In genomic region chr5:142795246-142795645, GRCh38 we compare ENCODE assay signal across 10 cellular contexts. TPM values are rescaled to one million over a fixed set of nuclear protein-coding genes. Genes with fewer than 3 reads are reported as not detected.
DNase-seq lines count a peak whose midpoint lies in the region; ATAC-seq and TF ChIP-seq lines count a peak whose summit lies in the region.
"Had no signal": no experiment of that assay in that cellular context is flagged by ENCODE, and none has a peak within 500 bp of the region (broad histone marks: within the 10 kb centered on the region; RNA-seq: fewer than 3 reads in every experiment).

No MANE protein-coding gene starts in this region.

- POLR2A ChIA-PET in CD8-positive, alpha-beta memory T cell (lab: Charles Lee) = no interaction called here
- POLR2A ChIA-PET in WTC11 (lab: Charles Lee) = no interaction called here

- no peak overlapping the region for H3K27ac ChIP-seq in CD8-positive, alpha-beta memory T cell (ENCODE audit: low read depth, low read length)

- no peak overlapping the region for H3K4me3 ChIP-seq in CD8-positive, alpha-beta memory T cell (ENCODE audit: low read length)

- CTCF ChIA-PET in CD8-positive, alpha-beta memory T cell (lab: Charles Lee) = no interaction called here
- CTCF ChIA-PET in WTC11 (lab: Charles Lee) = no interaction called here

- H3K9me3 Mint-ChIP-seq in CD8-positive, alpha-beta memory T cell = no peaks in the 10 kb centered on the region
- H3K9me3 Mint-ChIP-seq in memory B cell = peaks cover 2% of the 10 kb centered on the region
- no peaks in the 10 kb centered on the region for H3K9me3 Mint-ChIP-seq in WTC11
- H3K9me3 Mint-ChIP-seq: CD4-positive, CD25-positive, alpha-beta regulatory T cell had no signal

- peak; percentile 52 for ATAC-seq in HG03175 (IDR thresholded peaks at IDR 0.05; ENCODE audit: unreplicated experiment)
- peak; percentile 93 for ATAC-seq in memory B cell (ENCODE audit: low read depth)
- no peak for ATAC-seq in HG03469 (IDR thresholded peaks at IDR 0.05; ENCODE audit: unreplicated experiment)
- no peak for ATAC-seq in WTC11

- no peaks in the 10 kb centered on the region for H3K9me3 ChIP-seq in CD8-positive, alpha-beta memory T cell (ENCODE audit: low read length)

- H3K27ac Mint-ChIP-seq in CD8-positive, alpha-beta memory T cell = peak overlapping the region; percentile 69 to 98 (median 87)
- H3K27ac Mint-ChIP-seq in memory B cell (peak overlapping the region; percentile 35), WTC11 (no peak overlapping the region)

- H3K27me3 ChIP-seq in CD8-positive, alpha-beta memory T cell (ENCODE audit: insufficient read depth, low read length, poor library complexity, severe bottlenecking) = no peaks in the 10 kb centered on the region

- DNase-seq in CD8-positive, alpha-beta memory T cell = no peak
- DNase-seq in SIG-M5 (lab: John Stamatoyannopoulos, UW) (peak; percentile 71), memory B cell (ENCODE audit: low spot score in 2 of 2) (peak in 1 of 2 donors; percentile 50), WTC11 (ENCODE audit: low spot score) (no peak), NCI-H2081 treated with DMSO at 0.1 percent for 48 hours (lab: John Stamatoyannopoulos, UW) (no peak), DMS53 treated with DMSO at 0.1 percent for 48 hours (lab: John Stamatoyannopoulos, UW; ENCODE audit: unreplicated experiment) (no peak)
- DNase-seq: CD4-positive, CD25-positive, alpha-beta regulatory T cell; occipital lobe had no signal

- peaks cover 52% of the 10 kb centered on the region for H3K4me1 ChIP-seq in CD8-positive, alpha-beta memory T cell (ENCODE audit: insufficient read depth, low read length)

- TF ChIP-seq CTCF in WTC11 (IDR thresholded peaks at IDR 0.05) = no peak

- H3K36me3 Mint-ChIP-seq in CD8-positive, alpha-beta memory T cell = peaks cover 0 to 10% (median 8%) of the 10 kb centered on the region in 3 donors
- H3K36me3 Mint-ChIP-seq in memory B cell (no peaks in the 10 kb centered on the region), WTC11 (no peaks in the 10 kb centered on the region)

- H3K4me1 Mint-ChIP-seq in CD8-positive, alpha-beta memory T cell = peaks cover 89 to 97% (median 91%) of the 10 kb centered on the region in 3 donors
- H3K4me1 Mint-ChIP-seq in memory B cell (peaks cover 41% of the 10 kb centered on the region), WTC11 (peaks cover 27% of the 10 kb centered on the region)

- H3K27me3 Mint-ChIP-seq in CD8-positive, alpha-beta memory T cell = peaks cover 0 to 1% of the 10 kb centered on the region in 2 donors
- no peaks in the 10 kb centered on the region for H3K27me3 Mint-ChIP-seq in memory B cell
- no peaks in the 10 kb centered on the region for H3K27me3 Mint-ChIP-seq in WTC11 (ENCODE audit: low read depth)
- H3K27me3 Mint-ChIP-seq: CD4-positive, CD25-positive, alpha-beta regulatory T cell had no signal

- H3K36me3 ChIP-seq in CD8-positive, alpha-beta memory T cell (ENCODE audit: insufficient read depth, low read length) = no peaks in the 10 kb centered on the region

- H3K4me3 Mint-ChIP-seq in CD8-positive, alpha-beta memory T cell = peak overlapping the region in 4 of 7 donors; percentile 4 to 44 (median 29)
- H3K4me3 Mint-ChIP-seq in memory B cell (peak overlapping the region; percentile 55), WTC11 (no peak overlapping the region)
- H3K4me3 Mint-ChIP-seq: CD4-positive, CD25-positive, alpha-beta regulatory T cell had no signal

TF ChIP-seq in WTC11, 78 proteins besides CTCF, POLR2A, EP300 and RAD21 (continues in another document):
- TF ChIP-seq ZNF512 (CRISPR knock-in tag; IDR thresholded peaks at IDR 0.05; ENCODE audit: borderline replicate concordance) = no peak
- no peak for TF ChIP-seq ZNF263 (CRISPR knock-in tag; IDR thresholded peaks at IDR 0.05; ENCODE audit: low read depth)
- no peak for TF ChIP-seq TEAD1 (CRISPR knock-in tag; IDR thresholded peaks at IDR 0.05)
- TF ChIP-seq ARID4B (CRISPR knock-in tag; IDR thresholded peaks at IDR 0.05; ENCODE audit: borderline replicate concordance) = no peak
- no peak for TF ChIP-seq ZNF219 (CRISPR knock-in tag; IDR thresholded peaks at IDR 0.05; ENCODE audit: borderline replicate concordance)
- TF ChIP-seq NR1H2 (CRISPR knock-in tag; IDR thresholded peaks at IDR 0.05) = no peak
- no peak for TF ChIP-seq NFATC4 (CRISPR knock-in tag; IDR thresholded peaks at IDR 0.05)
- TF ChIP-seq FOXK1 (CRISPR knock-in tag; IDR thresholded peaks at IDR 0.05) = no peak
- TF ChIP-seq ZNF281 (CRISPR knock-in tag; IDR thresholded peaks at IDR 0.05) = no peak
- TF ChIP-seq ZNF138 (CRISPR knock-in tag; conservative IDR thresholded peaks at IDR 0.05) = no peak
- TF ChIP-seq, protein P1, sequence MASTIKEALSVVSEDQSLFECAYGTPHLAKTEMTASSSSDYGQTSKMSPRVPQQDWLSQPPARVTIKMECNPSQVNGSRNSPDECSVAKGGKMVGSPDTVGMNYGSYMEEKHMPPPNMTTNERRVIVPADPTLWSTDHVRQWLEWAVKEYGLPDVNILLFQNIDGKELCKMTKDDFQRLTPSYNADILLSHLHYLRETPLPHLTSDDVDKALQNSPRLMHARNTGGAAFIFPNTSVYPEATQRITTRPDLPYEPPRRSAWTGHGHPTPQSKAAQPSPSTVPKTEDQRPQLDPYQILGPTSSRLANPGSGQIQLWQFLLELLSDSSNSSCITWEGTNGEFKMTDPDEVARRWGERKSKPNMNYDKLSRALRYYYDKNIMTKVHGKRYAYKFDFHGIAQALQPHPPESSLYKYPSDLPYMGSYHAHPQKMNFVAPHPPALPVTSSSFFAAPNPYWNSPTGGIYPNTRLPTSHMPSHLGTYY (CRISPR knock-in tag; IDR thresholded peaks at IDR 0.05) = no peak

RNA-seq across cellular contexts. Expression of gene ARHGAP26, which starts 25.1 kb away (rescaled TPM):
- total RNA-seq in CD8-positive, alpha-beta memory T cell = 10 to 100 TPM; 16.7 to 19.7 TPM
- 37.1 TPM for polyA plus RNA-seq in CD8-positive, alpha-beta memory T cell
- total RNA-seq in WTC11 (2021) = 19.1 to 22.3 TPM (median 21.8 TPM) in 3 replicates

Comparison
In these comparisons a context has a peak if more than half of its experiments do, and no peak if none do; other contexts are left out.
1. ATAC-seq: peak in HG03175 (single experiment) and memory B cell (single experiment); none in HG03469 (single experiment) and WTC11 (single experiment).